Comparison of ENCODE assay signal across 12 cellular contexts in the genomic region with DNA sequence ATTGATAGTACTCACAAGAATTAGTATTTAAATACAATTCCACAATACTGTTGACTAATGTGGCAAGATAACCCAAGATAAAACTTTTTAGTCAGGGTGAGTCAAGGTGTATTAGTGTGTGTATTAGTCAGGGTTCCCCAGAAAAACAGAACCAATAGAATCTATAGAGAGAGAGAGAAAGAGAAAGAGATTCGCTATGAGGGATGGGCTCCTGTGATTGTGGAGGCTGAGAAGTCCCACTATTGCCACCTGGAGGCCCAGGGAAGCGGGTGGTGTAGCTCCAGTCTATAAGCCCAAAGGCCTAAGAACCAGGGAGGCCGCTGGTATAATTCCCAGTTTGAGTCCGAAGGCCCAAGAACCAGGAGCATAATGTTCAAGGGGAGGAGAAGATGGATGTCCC. TPM values are rescaled to one million over a fixed set of nuclear protein-coding genes. Genes with fewer than 3 reads are reported as not detected.
DNase-seq lines count a peak whose midpoint lies in the region; ATAC-seq and TF ChIP-seq lines count a peak whose summit lies in the region.
"Had no signal": no experiment of that assay in that cellular context is flagged by ENCODE, and none has a peak within 500 bp of the region (broad histone marks: within the 10 kb centered on the region; RNA-seq: fewer than 3 reads in every experiment).

No MANE protein-coding gene starts in this region.

- TF ChIP-seq CTCF in 22Rv1 (IDR thresholded peaks at IDR 0.05) (peak; percentile 37), DND-41 (IDR thresholded peaks at IDR 0.05; ENCODE audit: borderline replicate concordance, extremely low read depth, low read length, poor library complexity, severe bottlenecking) (peak; percentile 23), choroid plexus epithelial cell (conservative IDR thresholded peaks at IDR 0.05; ENCODE audit: low read depth, low read length) (peak; percentile 51), suprapubic skin (IDR thresholded peaks at IDR 0.05) (no peak), testis (IDR thresholded peaks at IDR 0.05) (no peak)

- H3K27ac ChIP-seq in 22Rv1 (no peak overlapping the region), DND-41 (ENCODE audit: low read length) (no peak overlapping the region), suprapubic skin (no peak overlapping the region), testis (no peak overlapping the region)
- H3K27ac ChIP-seq: colonic mucosa had no signal

- no peak overlapping the region for H3K4me2 ChIP-seq in DND-41 (ENCODE audit: insufficient read depth, low read length)

- no peak overlapping the region for H2AFZ ChIP-seq in DND-41 (ENCODE audit: low read depth, low read length)

- H3K4me3 ChIP-seq in DND-41 (ENCODE audit: low read depth in 1 of 2, low read length in 2 of 2) (no peak overlapping the region), choroid plexus epithelial cell (ENCODE audit: low read depth, low read length) (no peak overlapping the region), suprapubic skin (no peak overlapping the region), testis (no peak overlapping the region)
- H3K4me3 ChIP-seq: colonic mucosa had no signal

- ATAC-seq in DND-41 (ENCODE audit: insufficient read depth, low read depth): no peak
- ATAC-seq: CD8-positive, alpha-beta T cell had no signal

- intact Hi-C loops in posterior vena cava (cut with DNase I) (no loop called here), testis (cut with DNase I; ENCODE audit: low total_unique reads) (no loop called here)

- H3K4me1 ChIP-seq in DND-41 (ENCODE audit: insufficient read depth, low read length) (no peaks in the 10 kb centered on the region), suprapubic skin (no peaks in the 10 kb centered on the region), testis (no peaks in the 10 kb centered on the region)
- H3K4me1 ChIP-seq: colonic mucosa had no signal

- TF ChIP-seq POLR2A in suprapubic skin (IDR thresholded peaks at IDR 0.05) (no peak), testis (IDR thresholded peaks at IDR 0.05) (no peak)

- 90% methylated on average over 4 of the region's 4 CpGs for WGBS in suprapubic skin
- WGBS in testis, 2 donors: 76 to 83% methylated on average over 4 of the region's 4 CpGs

- H3K36me3 ChIP-seq in DND-41 (ENCODE audit: insufficient read depth, low read length) (no peaks in the 10 kb centered on the region), suprapubic skin (no peaks in the 10 kb centered on the region), testis (ENCODE audit: low read depth, missing control alignments) (no peaks in the 10 kb centered on the region)
- H3K36me3 ChIP-seq: colonic mucosa had no signal

- H3K79me2 ChIP-seq in DND-41 (ENCODE audit: insufficient read depth, low read length): no peaks in the 10 kb centered on the region

- no peak for DNase-seq in DND-41
- DNase-seq in MV-4-11 (lab: John Stamatoyannopoulos, UW): peak; percentile 9
- DNase-seq in choroid plexus epithelial cell (ENCODE audit: low read depth): peak; percentile 30
- DNase-seq in posterior vena cava (ENCODE audit: low spot score): no peak
- no peak for DNase-seq in ecto neural progenitor cell (ENCODE audit: low spot score)
- DNase-seq in suprapubic skin (ENCODE audit: low spot score in 2 of 2): no peak
- no peak for DNase-seq in testis
- DNase-seq: activated effector memory CD4-positive, alpha-beta T cell treated with anti-CD3 and anti-CD28 coated beads, Interleukin-2, amount 50 U/mL, for 16 hours; CD8-positive, alpha-beta T cell; colonic mucosa had no signal

- H4K20me1 ChIP-seq in DND-41 (ENCODE audit: insufficient read depth, low read length): no peaks in the 10 kb centered on the region

- TF ChIP-seq EP300 in suprapubic skin (IDR thresholded peaks at IDR 0.05): no peak

- peaks cover 3% of the 10 kb centered on the region for H3K27me3 ChIP-seq in DND-41 (ENCODE audit: insufficient read depth, low read length, poor library complexity)
- peaks cover 3% of the 10 kb centered on the region for H3K27me3 ChIP-seq in suprapubic skin
- H3K27me3 ChIP-seq in testis: no peaks in the 10 kb centered on the region
- H3K27me3 ChIP-seq: colonic mucosa had no signal

- H3K9me3 ChIP-seq in DND-41 (ENCODE audit: insufficient read depth, low read length, severe bottlenecking): no peaks in the 10 kb centered on the region
- H3K9me3 ChIP-seq in suprapubic skin: no peaks in the 10 kb centered on the region
- H3K9me3 ChIP-seq in testis: no peaks in the 10 kb centered on the region
- H3K9me3 ChIP-seq: colonic mucosa had no signal

- no peak overlapping the region for H3K9ac ChIP-seq in DND-41 (ENCODE audit: low read depth, low read length)

RNA-seq across cellular contexts. Expression of gene SHISAL2B, which starts 10.0 kb away (rescaled TPM):
- not detected for total RNA-seq in posterior vena cava
- not detected for total RNA-seq in suprapubic skin
- 1 to 10 TPM in 1 of 2 donors, under 1 TPM in 1; 0.74 to 1.0 TPM for total RNA-seq in testis
- not detected for polyA plus RNA-seq in testis (ENCODE audit: insufficient read depth, low read depth, low replicate concordance)
- total RNA-seq: CD8-positive, alpha-beta T cell; colonic mucosa; skeletal muscle tissue had no signal

Comparison
In these comparisons a context has a peak if more than half of its experiments do, and no peak if none do; other contexts are left out.
1. CTCF ChIP-seq: peak in 22Rv1 (single experiment), DND-41 (single experiment) and choroid plexus epithelial cell (single experiment); none in suprapubic skin (0 of 2) and testis (0 of 3).
2. DNase-seq: peak in MV-4-11 (single experiment) and choroid plexus epithelial cell (single experiment); none in DND-41 (single experiment), posterior vena cava (single experiment), ecto neural progenitor cell (single experiment), suprapubic skin (0 of 2) and testis (single experiment).